13 cellular contexts compared by ENCODE assay signal in the genomic region with DNA sequence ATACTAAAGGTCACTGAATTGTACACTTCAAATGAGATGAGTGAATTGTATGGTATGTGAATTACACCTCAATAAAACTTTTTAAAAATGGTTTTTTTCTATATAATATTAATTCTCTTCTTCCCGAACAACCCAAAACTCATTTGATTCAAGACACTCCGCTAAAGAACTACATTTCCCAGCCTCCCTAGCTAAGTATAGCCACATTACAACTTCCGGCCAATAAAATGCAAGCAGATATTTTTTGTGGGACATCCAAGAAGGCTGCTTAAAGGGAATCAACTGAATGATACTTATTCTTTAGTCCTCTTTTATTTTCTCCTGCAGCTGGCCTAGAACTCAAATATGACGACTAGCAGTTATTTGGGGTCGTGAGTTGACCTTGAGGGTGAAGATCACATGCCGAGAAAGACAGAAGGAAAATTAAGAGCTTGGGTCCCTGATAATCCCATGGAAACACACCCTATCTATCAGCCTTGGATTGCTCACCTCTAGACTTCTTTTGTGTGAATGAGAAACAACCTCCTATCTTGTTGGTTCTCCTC.
A peak's percentile ranks its signal among the peaks of the same experiment; 100 is the strongest.
DNase-seq lines count a peak whose midpoint lies in the region; ATAC-seq, FAIRE-seq and TF ChIP-seq lines count a peak whose summit lies in the region.
"Had no signal": no experiment of that assay in that cellular context is flagged by ENCODE, and none has a peak within 500 bp of the region (broad histone marks: within the 10 kb centered on the region; RNA-seq: fewer than 3 reads in every experiment).

No MANE protein-coding gene starts in this region.

- H2BK5ac ChIP-seq in IMR-90 (ENCODE audit: low read depth, low read length, poor library complexity, severe bottlenecking), result no peak overlapping the region

- BruUV-seq in IMR-90 (replicated peaks; lab: Mats Ljungman, UMichigan), result no TSS peak

- no peak overlapping the region for H3K27ac ChIP-seq in IMR-90 (ENCODE audit: insufficient read depth, low read length)
- peak overlapping the region; percentile 60 for H3K27ac ChIP-seq in VCaP
- peak overlapping the region; percentile 11 to 65 for H3K27ac ChIP-seq in small intestine (ENCODE audit: low read depth in 1 of 2, low read length in 1 of 2)

- H3K4ac ChIP-seq in IMR-90 (ENCODE audit: low read depth, low read length), result no peak overlapping the region

- no peak for ATAC-seq in IMR-90 (ENCODE audit: low read depth)
- no peak for ATAC-seq in HG02588 (IDR thresholded peaks at IDR 0.05; ENCODE audit: unreplicated experiment)
- no peak for ATAC-seq in HG02884 (IDR thresholded peaks at IDR 0.05; ENCODE audit: unreplicated experiment)

- DNase-seq in IMR-90, result no peak
- DNase-seq in left kidney (ENCODE audit: low read depth, low spot score), result peak; percentile 12
- DNase-seq in small intestine, result peak; percentile 67
- DNase-seq in NCI-H774 (lab: John Stamatoyannopoulos, UW), result no peak
- no peak for DNase-seq in central memory CD4-positive, alpha-beta T cell
- DNase-seq: activated CD4-positive, alpha-beta T cell treated with anti-CD3 and anti-CD28 coated beads, Interleukin-2, amount 10 ng/mL, durations not matched to agents 24 days and 14 days; activated naive CD8-positive, alpha-beta T cell treated with anti-CD3 and anti-CD28 coated beads, Interleukin-2, amount 10 ng/mL, durations not matched to agents 7 days and 5 days; activated T-cell treated with anti-CD3 and anti-CD28 coated beads, Interleukin-2, amount 50 U/mL, for 1 hour; NCI-H1105 treated with DMSO at 0.1 percent for 48 hours had no signal

- no peak for FAIRE-seq in small intestine (lab: Jason Lieb, UNC)
- FAIRE-seq: GM19239 had no signal

- H3K56ac ChIP-seq in IMR-90 (ENCODE audit: extremely low read depth, insufficient read depth, low read length), result no peak overlapping the region

- H3K79me1 ChIP-seq in IMR-90 (ENCODE audit: low read depth in 1 of 2, low read length in 2 of 2), result no peaks in the 10 kb centered on the region

- TF ChIP-seq CTCF in IMR-90 (conservative IDR thresholded peaks at IDR 0.05; ENCODE audit: low read depth, low read length), result no peak
- TF ChIP-seq CTCF in VCaP (conservative IDR thresholded peaks at IDR 0.05), result no peak

- H3K23ac ChIP-seq in IMR-90 (ENCODE audit: low read depth, low read length), result no peak overlapping the region

- H3K27me3 ChIP-seq in IMR-90 (ENCODE audit: control insufficient read depth, insufficient read depth, low read length) (no peaks in the 10 kb centered on the region), small intestine (ENCODE audit: control insufficient read depth in 2 of 2, insufficient read depth in 2 of 2, low read length in 2 of 2) (no peaks in the 10 kb centered on the region)

- H4K91ac ChIP-seq in IMR-90 (ENCODE audit: insufficient read depth, low read depth, low read length), result no peak overlapping the region

- H3K36me3 ChIP-seq in IMR-90 (ENCODE audit: control insufficient read depth, insufficient read depth, low read length) (no peaks in the 10 kb centered on the region), small intestine (ENCODE audit: control insufficient read depth in 2 of 2, insufficient read depth in 2 of 2, low read length in 2 of 2) (no peaks in the 10 kb centered on the region)

- H2AK9ac ChIP-seq in IMR-90 (replicated peaks; ENCODE audit: low read depth, low read length, poor library complexity), result no peak overlapping the region

- H4K8ac ChIP-seq in IMR-90 (ENCODE audit: low read depth in 2 of 2, low read length in 2 of 2), result no peak overlapping the region

- POLR2A ChIA-PET in IMR-90 (lab: Charles Lee; ENCODE audit: unreplicated experiment), result no interaction called here

- 100% methylated on average over 1 of the region's 6 CpGs; no CpG with 5 or more reads in 1 of the 2 experiments for WGBS in IMR-90 (ENCODE audit: extremely low coverage in 2 of 2, insufficient read length in 1 of 2), 2 experiments
- 15 to 59% (median 34%) methylated on average over 6 of the region's 6 CpGs for WGBS in small intestine, 3 donors

- CTCF ChIA-PET in IMR-90 (lab: Yijun Ruan, JAX), result interaction anchor here (0.6 kb wide), 1 partner anchor 143 kb away, joined by 3 read pairs; no protein-coding TSS in a partner anchor

- H3K9me1 ChIP-seq in IMR-90 (ENCODE audit: insufficient read depth, low read length), result 0 out of 2 replicates have a peak, but pooled peaks cover 3% of the 10 kb centered on the region

- peak overlapping the region; percentile 35 for H2BK20ac ChIP-seq in IMR-90 (ENCODE audit: low read depth, low read length)

- no peak for TF ChIP-seq RAD21 in IMR-90 (IDR thresholded peaks at IDR 0.05; ENCODE audit: low read length)

- no peak for TF ChIP-seq POLR2A in IMR-90 (IDR thresholded peaks at IDR 0.05; ENCODE audit: low read depth, low read length)

- H2AFZ ChIP-seq in IMR-90 (replicated peaks; ENCODE audit: low read length, poor library complexity), result no peak overlapping the region

- intact Hi-C loops in IMR-90 (cut with micrococcal nuclease), result loop anchor here (10.0 kb wide), 2 partner anchors 167 to 427 kb away; no protein-coding TSS in a partner anchor

- H2BK15ac ChIP-seq in IMR-90 (ENCODE audit: low read depth, low read length), result no peak overlapping the region

- no peak overlapping the region for H3K14ac ChIP-seq in IMR-90 (replicated peaks; ENCODE audit: low read depth, low read length)

- H4K20me1 ChIP-seq in IMR-90 (ENCODE audit: insufficient read depth, low read length), result no peaks in the 10 kb centered on the region

- dilution Hi-C loops in IMR-90 (cut with HindIII; ENCODE audit: low sequenced_read_pairs, unreplicated experiment), result no loop called here

- in situ Hi-C loops in IMR-90 (cut with MboI; ENCODE audit: low sequenced_read_pairs), result loop anchor here (5.0 kb wide), 1 partner anchor 344 kb away; no protein-coding TSS in a partner anchor

- H3K4me2 ChIP-seq in IMR-90 (ENCODE audit: low read depth, low read length), result no peak overlapping the region

- H3K4me1 ChIP-seq in IMR-90 (ENCODE audit: control insufficient read depth, insufficient read depth, low read length) (no peaks in the 10 kb centered on the region; the same call in 1 of the 2 replicates), small intestine (ENCODE audit: control insufficient read depth in 2 of 2, insufficient read depth in 1 of 2, low read depth in 1 of 2, low read length in 1 of 2) (no peaks in the 10 kb centered on the region)

- no peak overlapping the region for H2BK120ac ChIP-seq in IMR-90 (ENCODE audit: low read depth, low read length)

- no peak overlapping the region for H3K18ac ChIP-seq in IMR-90 (ENCODE audit: low read depth, low read length)

- H3K4me3 ChIP-seq in IMR-90 (ENCODE audit: insufficient read depth, low read depth, low read length) (no peak overlapping the region), small intestine (ENCODE audit: low read depth in 1 of 2, low read length in 2 of 2) (peak overlapping the region in 1 of 2 donors; percentile 42)

- H3K9ac ChIP-seq in IMR-90 (ENCODE audit: low read depth, low read length), result no peak overlapping the region

- H3K9me3 ChIP-seq in IMR-90 (ENCODE audit: control insufficient read depth, insufficient read depth, low read length) (peaks cover 3% of the 10 kb centered on the region), small intestine (ENCODE audit: control insufficient read depth, low read depth) (no peaks in the 10 kb centered on the region)

- H4K5ac ChIP-seq in IMR-90 (ENCODE audit: low read depth, low read length), result no peak overlapping the region

- no peak overlapping the region for H2AK5ac ChIP-seq in IMR-90 (ENCODE audit: low read depth, low read length)

TF ChIP-seq in IMR-90, 13 proteins besides CTCF, POLR2A, EP300 and RAD21:
- TF ChIP-seq SMC3 (IDR thresholded peaks at IDR 0.05; ENCODE audit: low read depth, low read length) (no peak), CHD1 (IDR thresholded peaks at IDR 0.05; ENCODE audit: low read depth, low read length) (no peak)
- TF ChIP-seq, protein P1, sequence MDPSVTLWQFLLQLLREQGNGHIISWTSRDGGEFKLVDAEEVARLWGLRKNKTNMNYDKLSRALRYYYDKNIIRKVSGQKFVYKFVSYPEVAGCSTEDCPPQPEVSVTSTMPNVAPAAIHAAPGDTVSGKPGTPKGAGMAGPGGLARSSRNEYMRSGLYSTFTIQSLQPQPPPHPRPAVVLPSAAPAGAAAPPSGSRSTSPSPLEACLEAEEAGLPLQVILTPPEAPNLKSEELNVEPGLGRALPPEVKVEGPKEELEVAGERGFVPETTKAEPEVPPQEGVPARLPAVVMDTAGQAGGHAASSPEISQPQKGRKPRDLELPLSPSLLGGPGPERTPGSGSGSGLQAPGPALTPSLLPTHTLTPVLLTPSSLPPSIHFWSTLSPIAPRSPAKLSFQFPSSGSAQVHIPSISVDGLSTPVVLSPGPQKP (IDR thresholded peaks at IDR 0.05; ENCODE audit: borderline replicate concordance, low read depth, low read length), result no peak

Comparison
In these comparisons a context has a peak if more than half of its experiments do, and no peak if none do; other contexts are left out.
1. DNase-seq: peak in left kidney (single experiment) and small intestine (single experiment); none in IMR-90 (single experiment), NCI-H774 (single experiment) and central memory CD4-positive, alpha-beta T cell (single experiment).